In the genomic region with DNA sequence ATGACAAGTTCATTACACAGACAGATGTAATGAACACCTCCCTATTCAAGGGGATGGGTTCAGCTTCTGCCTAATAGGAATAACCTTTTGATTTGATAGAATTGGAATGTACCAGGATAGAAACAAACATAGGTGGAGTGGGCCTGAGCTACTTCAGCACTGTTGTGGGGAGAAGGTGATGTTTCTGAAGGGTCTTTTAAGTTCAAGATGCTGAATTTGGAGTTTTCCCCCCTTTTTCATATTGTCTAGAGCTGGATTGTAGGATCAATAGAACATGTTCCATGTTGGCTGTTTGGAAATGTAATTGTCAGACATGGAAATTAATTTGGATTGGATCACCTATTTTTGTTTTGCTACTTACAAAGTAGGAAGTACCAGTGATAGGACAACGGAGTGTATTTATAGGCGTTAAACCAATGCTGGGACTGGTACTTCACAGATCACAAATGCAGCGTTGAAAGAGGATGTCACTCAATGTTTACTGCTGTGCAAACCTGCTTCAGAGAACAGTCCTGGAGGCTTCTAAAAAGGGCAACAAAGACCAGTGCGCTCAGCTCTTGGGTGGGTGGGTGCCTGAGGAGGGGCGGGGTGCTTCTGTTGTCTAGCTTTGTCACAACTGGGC, we compare ENCODE assay signal across 2 cellular contexts.
TF ChIP-seq lines count a peak whose summit lies in the region.

No MANE protein-coding gene starts in this region.

TF ChIP-seq in liver, 16 proteins besides CTCF, POLR2A, EP300 and RAD21:
- no peak for TF ChIP-seq HNF4G (IDR thresholded peaks at IDR 0.05)
- TF ChIP-seq NR2F2 (IDR thresholded peaks at IDR 0.05): no peak
- TF ChIP-seq, protein P1, sequence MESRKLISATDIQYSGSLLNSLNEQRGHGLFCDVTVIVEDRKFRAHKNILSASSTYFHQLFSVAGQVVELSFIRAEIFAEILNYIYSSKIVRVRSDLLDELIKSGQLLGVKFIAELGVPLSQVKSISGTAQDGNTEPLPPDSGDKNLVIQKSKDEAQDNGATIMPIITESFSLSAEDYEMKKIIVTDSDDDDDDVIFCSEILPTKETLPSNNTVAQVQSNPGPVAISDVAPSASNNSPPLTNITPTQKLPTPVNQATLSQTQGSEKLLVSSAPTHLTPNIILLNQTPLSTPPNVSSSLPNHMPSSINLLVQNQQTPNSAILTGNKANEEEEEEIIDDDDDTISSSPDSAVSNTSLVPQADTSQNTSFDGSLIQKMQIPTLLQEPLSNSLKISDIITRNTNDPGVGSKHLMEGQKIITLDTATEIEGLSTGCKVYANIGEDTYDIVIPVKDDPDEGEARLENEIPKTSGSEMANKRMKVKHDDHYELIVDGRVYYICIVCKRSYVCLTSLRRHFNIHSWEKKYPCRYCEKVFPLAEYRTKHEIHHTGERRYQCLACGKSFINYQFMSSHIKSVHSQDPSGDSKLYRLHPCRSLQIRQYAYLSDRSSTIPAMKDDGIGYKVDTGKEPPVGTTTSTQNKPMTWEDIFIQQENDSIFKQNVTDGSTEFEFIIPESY (IDR thresholded peaks at IDR 0.05): no peak
- no peak for TF ChIP-seq EGR1 (IDR thresholded peaks at IDR 0.05; ENCODE audit: low read depth in 2 of 2)
- no peak for TF ChIP-seq JUND (IDR thresholded peaks at IDR 0.05)

TF ChIP-seq in HepG2, 621 proteins besides CTCF, POLR2A, EP300 and RAD21:
- no peak for TF ChIP-seq ZNF550 (CRISPR knock-in tag; IDR thresholded peaks at IDR 0.05; ENCODE audit: borderline replicate concordance)
- TF ChIP-seq ZNF713 (CRISPR knock-in tag; IDR thresholded peaks at IDR 0.05): no peak
- TF ChIP-seq, protein P2, sequence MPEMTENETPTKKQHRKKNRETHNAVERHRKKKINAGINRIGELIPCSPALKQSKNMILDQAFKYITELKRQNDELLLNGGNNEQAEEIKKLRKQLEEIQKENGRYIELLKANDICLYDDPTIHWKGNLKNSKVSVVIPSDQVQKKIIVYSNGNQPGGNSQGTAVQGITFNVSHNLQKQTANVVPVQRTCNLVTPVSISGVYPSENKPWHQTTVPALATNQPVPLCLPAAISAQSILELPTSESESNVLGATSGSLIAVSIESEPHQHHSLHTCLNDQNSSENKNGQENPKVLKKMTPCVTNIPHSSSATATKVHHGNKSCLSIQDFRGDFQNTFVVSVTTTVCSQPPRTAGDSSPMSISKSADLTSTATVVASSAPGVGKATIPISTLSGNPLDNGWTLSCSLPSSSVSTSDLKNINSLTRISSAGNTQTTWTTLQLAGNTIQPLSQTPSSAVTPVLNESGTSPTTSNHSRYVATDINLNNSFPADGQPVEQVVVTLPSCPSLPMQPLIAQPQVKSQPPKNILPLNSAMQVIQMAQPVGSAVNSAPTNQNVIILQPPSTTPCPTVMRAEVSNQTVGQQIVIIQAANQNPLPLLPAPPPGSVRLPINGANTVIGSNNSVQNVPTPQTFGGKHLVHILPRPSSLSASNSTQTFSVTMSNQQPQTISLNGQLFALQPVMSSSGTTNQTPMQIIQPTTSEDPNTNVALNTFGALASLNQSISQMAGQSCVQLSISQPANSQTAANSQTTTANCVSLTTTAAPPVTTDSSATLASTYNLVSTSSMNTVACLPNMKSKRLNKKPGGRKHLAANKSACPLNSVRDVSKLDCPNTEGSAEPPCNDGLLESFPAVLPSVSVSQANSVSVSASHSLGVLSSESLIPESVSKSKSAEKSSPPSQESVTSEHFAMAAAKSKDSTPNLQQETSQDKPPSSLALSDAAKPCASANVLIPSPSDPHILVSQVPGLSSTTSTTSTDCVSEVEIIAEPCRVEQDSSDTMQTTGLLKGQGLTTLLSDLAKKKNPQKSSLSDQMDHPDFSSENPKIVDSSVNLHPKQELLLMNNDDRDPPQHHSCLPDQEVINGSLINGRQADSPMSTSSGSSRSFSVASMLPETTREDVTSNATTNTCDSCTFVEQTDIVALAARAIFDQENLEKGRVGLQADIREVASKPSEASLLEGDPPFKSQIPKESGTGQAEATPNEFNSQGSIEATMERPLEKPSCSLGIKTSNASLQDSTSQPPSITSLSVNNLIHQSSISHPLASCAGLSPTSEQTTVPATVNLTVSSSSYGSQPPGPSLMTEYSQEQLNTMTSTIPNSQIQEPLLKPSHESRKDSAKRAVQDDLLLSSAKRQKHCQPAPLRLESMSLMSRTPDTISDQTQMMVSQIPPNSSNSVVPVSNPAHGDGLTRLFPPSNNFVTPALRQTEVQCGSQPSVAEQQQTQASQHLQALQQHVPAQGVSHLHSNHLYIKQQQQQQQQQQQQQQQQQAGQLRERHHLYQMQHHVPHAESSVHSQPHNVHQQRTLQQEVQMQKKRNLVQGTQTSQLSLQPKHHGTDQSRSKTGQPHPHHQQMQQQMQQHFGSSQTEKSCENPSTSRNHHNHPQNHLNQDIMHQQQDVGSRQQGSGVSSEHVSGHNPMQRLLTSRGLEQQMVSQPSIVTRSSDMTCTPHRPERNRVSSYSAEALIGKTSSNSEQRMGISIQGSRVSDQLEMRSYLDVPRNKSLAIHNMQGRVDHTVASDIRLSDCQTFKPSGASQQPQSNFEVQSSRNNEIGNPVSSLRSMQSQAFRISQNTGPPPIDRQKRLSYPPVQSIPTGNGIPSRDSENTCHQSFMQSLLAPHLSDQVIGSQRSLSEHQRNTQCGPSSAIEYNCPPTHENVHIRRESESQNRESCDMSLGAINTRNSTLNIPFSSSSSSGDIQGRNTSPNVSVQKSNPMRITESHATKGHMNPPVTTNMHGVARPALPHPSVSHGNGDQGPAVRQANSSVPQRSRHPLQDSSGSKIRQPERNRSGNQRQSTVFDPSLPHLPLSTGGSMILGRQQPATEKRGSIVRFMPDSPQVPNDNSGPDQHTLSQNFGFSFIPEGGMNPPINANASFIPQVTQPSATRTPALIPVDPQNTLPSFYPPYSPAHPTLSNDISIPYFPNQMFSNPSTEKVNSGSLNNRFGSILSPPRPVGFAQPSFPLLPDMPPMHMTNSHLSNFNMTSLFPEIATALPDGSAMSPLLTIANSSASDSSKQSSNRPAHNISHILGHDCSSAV (CRISPR knock-in tag; IDR thresholded peaks at IDR 0.05; ENCODE audit: borderline replicate concordance): no peak
- TF ChIP-seq TOPORS (CRISPR knock-in tag; IDR thresholded peaks at IDR 0.05): no peak
- TF ChIP-seq ZFP36L2 (CRISPR knock-in tag; IDR thresholded peaks at IDR 0.05): no peak
- TF ChIP-seq ZNF225 (CRISPR knock-in tag; IDR thresholded peaks at IDR 0.05): no peak
- TF ChIP-seq, protein P3, sequence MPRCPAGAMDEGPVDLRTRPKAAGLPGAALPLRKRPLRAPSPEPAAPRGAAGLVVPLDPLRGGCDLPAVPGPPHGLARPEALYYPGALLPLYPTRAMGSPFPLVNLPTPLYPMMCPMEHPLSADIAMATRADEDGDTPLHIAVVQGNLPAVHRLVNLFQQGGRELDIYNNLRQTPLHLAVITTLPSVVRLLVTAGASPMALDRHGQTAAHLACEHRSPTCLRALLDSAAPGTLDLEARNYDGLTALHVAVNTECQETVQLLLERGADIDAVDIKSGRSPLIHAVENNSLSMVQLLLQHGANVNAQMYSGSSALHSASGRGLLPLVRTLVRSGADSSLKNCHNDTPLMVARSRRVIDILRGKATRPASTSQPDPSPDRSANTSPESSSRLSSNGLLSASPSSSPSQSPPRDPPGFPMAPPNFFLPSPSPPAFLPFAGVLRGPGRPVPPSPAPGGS (CRISPR knock-in tag; IDR thresholded peaks at IDR 0.05): no peak
- no peak for TF ChIP-seq GATAD2A (CRISPR knock-in tag; IDR thresholded peaks at IDR 0.05)
- no peak for TF ChIP-seq RARA (CRISPR knock-in tag; IDR thresholded peaks at IDR 0.05)
- TF ChIP-seq, protein P4, sequence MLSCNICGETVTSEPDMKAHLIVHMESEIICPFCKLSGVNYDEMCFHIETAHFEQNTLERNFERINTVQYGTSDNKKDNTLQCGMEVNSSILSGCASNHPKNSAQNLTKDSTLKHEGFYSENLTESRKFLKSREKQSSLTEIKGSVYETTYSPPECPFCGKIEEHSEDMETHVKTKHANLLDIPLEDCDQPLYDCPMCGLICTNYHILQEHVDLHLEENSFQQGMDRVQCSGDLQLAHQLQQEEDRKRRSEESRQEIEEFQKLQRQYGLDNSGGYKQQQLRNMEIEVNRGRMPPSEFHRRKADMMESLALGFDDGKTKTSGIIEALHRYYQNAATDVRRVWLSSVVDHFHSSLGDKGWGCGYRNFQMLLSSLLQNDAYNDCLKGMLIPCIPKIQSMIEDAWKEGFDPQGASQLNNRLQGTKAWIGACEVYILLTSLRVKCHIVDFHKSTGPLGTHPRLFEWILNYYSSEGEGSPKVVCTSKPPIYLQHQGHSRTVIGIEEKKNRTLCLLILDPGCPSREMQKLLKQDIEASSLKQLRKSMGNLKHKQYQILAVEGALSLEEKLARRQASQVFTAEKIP (CRISPR knock-in tag; IDR thresholded peaks at IDR 0.05; ENCODE audit: borderline replicate concordance): no peak
- TF ChIP-seq KDM1A (CRISPR knock-in tag; IDR thresholded peaks at IDR 0.05): no peak
- TF ChIP-seq ZNF598 (CRISPR knock-in tag; IDR thresholded peaks at IDR 0.05; ENCODE audit: borderline replicate concordance): no peak
- no peak for TF ChIP-seq ZFP90 (CRISPR knock-in tag; IDR thresholded peaks at IDR 0.05; ENCODE audit: borderline replicate concordance)
- TF ChIP-seq SALL1 (CRISPR knock-in tag; IDR thresholded peaks at IDR 0.05): no peak
- TF ChIP-seq, protein P5, sequence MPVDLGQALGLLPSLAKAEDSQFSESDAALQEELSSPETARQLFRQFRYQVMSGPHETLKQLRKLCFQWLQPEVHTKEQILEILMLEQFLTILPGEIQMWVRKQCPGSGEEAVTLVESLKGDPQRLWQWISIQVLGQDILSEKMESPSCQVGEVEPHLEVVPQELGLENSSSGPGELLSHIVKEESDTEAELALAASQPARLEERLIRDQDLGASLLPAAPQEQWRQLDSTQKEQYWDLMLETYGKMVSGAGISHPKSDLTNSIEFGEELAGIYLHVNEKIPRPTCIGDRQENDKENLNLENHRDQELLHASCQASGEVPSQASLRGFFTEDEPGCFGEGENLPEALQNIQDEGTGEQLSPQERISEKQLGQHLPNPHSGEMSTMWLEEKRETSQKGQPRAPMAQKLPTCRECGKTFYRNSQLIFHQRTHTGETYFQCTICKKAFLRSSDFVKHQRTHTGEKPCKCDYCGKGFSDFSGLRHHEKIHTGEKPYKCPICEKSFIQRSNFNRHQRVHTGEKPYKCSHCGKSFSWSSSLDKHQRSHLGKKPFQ (CRISPR knock-in tag; IDR thresholded peaks at IDR 0.05; ENCODE audit: insufficient replicate concordance): no peak
- no peak for TF ChIP-seq ZNF235 (CRISPR knock-in tag; IDR thresholded peaks at IDR 0.05; ENCODE audit: borderline replicate concordance)
